ENCODE assay signal across 24 cellular contexts in the genomic region with DNA sequence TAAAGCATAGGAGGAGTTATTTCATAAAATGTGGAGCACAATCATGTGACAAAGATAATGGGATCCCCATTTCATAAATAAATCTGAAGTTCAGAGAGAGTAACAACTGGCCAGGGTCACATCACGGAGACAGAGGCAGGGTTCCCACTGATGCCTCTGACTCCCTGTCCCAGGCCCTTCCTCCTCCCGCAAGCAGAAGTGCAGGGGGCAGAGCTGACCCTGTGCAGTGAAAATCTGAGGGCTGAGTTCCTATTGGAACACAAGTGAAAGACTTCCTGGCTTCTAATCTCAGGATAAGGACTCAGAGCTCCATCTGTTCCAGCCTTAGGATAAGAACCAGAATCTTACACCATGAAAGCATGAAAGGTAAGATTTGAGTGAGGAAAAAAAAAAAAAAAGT. TPM values are rescaled to one million over a fixed set of nuclear protein-coding genes. Genes with fewer than 3 reads are reported as not detected.
DNase-seq lines count a peak whose midpoint lies in the region; ATAC-seq and TF ChIP-seq lines count a peak whose summit lies in the region.
"Had no signal": no experiment of that assay in that cellular context is flagged by ENCODE, and none has a peak within 500 bp of the region (broad histone marks: within the 10 kb centered on the region; RNA-seq: fewer than 3 reads in every experiment).

No MANE protein-coding gene starts in this region.

- H3K27ac ChIP-seq in CD4-positive, alpha-beta memory T cell (ENCODE audit: low read depth, low read length), result peak overlapping the region; percentile 36
- peak overlapping the region; percentile 96 for H3K27ac ChIP-seq in KOPT-K1 (ENCODE audit: low read depth, low read length, poor library complexity, severe bottlenecking)
- no peak overlapping the region for H3K27ac ChIP-seq in endodermal cell (ENCODE audit: low read depth, low read length)
- H3K27ac ChIP-seq: BLaER1, gastrocnemius medialis had no signal

- H3K9ac ChIP-seq in endodermal cell (ENCODE audit: extremely low read depth, low read length, poor library complexity, severe bottlenecking), result no peak overlapping the region
- H3K9ac ChIP-seq: BLaER1 had no signal

- H3K9me3 Mint-ChIP-seq in activated CD4-positive, alpha-beta T cell treated with anti-CD3 and anti-CD28 coated beads for 36 hours (ENCODE audit: low read depth), result peaks cover 2% of the 10 kb centered on the region
- no peaks in the 10 kb centered on the region for H3K9me3 Mint-ChIP-seq in CD4-positive, alpha-beta memory T cell
- H3K9me3 Mint-ChIP-seq in endodermal cell, result peaks cover 4% of the 10 kb centered on the region
- H3K9me3 Mint-ChIP-seq: H9 had no signal

- intact Hi-C loops in activated CD4-positive, alpha-beta T cell treated with anti-CD3 and anti-CD28 coated beads for 36 hours (cut with DNase I, micrococcal nuclease), result no loop called here
- intact Hi-C loops in CD4-positive, alpha-beta memory T cell (cut with micrococcal nuclease), result no loop called here

- peaks cover 4% of the 10 kb centered on the region for H3K36me3 ChIP-seq in CD4-positive, alpha-beta memory T cell (ENCODE audit: insufficient read depth, low read length)
- H3K36me3 ChIP-seq in KOPT-K1 (ENCODE audit: insufficient read depth, low read length) (peaks cover 16% of the 10 kb centered on the region), endodermal cell (ENCODE audit: control insufficient read depth, insufficient read depth, low read length) (no peaks in the 10 kb centered on the region)
- H3K36me3 ChIP-seq: BLaER1, gastrocnemius medialis had no signal

- H3K9me3 ChIP-seq in CD4-positive, alpha-beta memory T cell (ENCODE audit: control insufficient read depth in 1 of 2, low read length in 2 of 2), result no peaks in the 10 kb centered on the region
- H3K9me3 ChIP-seq in KOPT-K1 (ENCODE audit: insufficient read depth, low read length, poor library complexity, severe bottlenecking), result no peaks in the 10 kb centered on the region
- H3K9me3 ChIP-seq in endodermal cell (ENCODE audit: control insufficient read depth, low read length), result peaks cover 37% of the 10 kb centered on the region
- no peaks in the 10 kb centered on the region for H3K9me3 ChIP-seq in T-helper 17 cell (ENCODE audit: control insufficient read depth, low read length, poor library complexity, severe bottlenecking)
- H3K9me3 ChIP-seq: BLaER1, gastrocnemius medialis had no signal

- POLR2A ChIA-PET in activated CD4-positive, alpha-beta T cell treated with anti-CD3 and anti-CD28 coated beads for 36 hours (lab: Charles Lee), result interaction anchor here (0.6 kb wide), 1 partner anchor 14 kb away, joined by 5 read pairs; no protein-coding TSS in a partner anchor
- POLR2A ChIA-PET in CD4-positive, alpha-beta memory T cell (lab: Charles Lee; ENCODE audit: partially characterized antibody), result interaction anchor here (1.9 to 9.5 kb wide), 5 partner anchors 10 to 85 kb away, joined by 8 to 248 read pairs (median 128); no protein-coding TSS in a partner anchor

- no peak overlapping the region for H3K4me3 ChIP-seq in CD4-positive, alpha-beta memory T cell (ENCODE audit: low read length in 2 of 2)
- peak overlapping the region; percentile 47 for H3K4me3 ChIP-seq in endodermal cell (ENCODE audit: low read length)
- H3K4me3 ChIP-seq: BLaER1, gastrocnemius medialis had no signal

- no peak for TF ChIP-seq CTCF in endodermal cell (conservative IDR thresholded peaks at IDR 0.05)

- peaks cover 59% of the 10 kb centered on the region for H3K4me1 Mint-ChIP-seq in activated CD4-positive, alpha-beta T cell treated with anti-CD3 and anti-CD28 coated beads for 36 hours
- peaks cover 46 to 59% (median 51%) of the 10 kb centered on the region in 4 donors for H3K4me1 Mint-ChIP-seq in CD4-positive, alpha-beta memory T cell
- H3K4me1 Mint-ChIP-seq in endodermal cell (peaks cover 10% of the 10 kb centered on the region), T-helper 17 cell (peaks cover 36% of the 10 kb centered on the region)

- peak overlapping the region; percentile 77 for H3K27ac Mint-ChIP-seq in activated CD4-positive, alpha-beta T cell treated with anti-CD3 and anti-CD28 coated beads for 36 hours
- H3K27ac Mint-ChIP-seq in CD4-positive, alpha-beta memory T cell, result peak overlapping the region in 6 of 7 donors; percentile 71 to 93 (median 89)
- H3K27ac Mint-ChIP-seq in endodermal cell, result no peak overlapping the region
- H3K27ac Mint-ChIP-seq in T-helper 17 cell, result no peak overlapping the region
- H3K27ac Mint-ChIP-seq: H9 had no signal

- ATAC-seq in activated CD4-positive, alpha-beta T cell treated with anti-CD3 and anti-CD28 coated beads for 36 hours, result no peak
- ATAC-seq in T-helper 17 cell, result no peak
- ATAC-seq in HG03280 (IDR thresholded peaks at IDR 0.05; ENCODE audit: unreplicated experiment), result no peak
- ATAC-seq: gastrocnemius medialis, left cardiac atrium had no signal

- WGBS in endodermal cell (ENCODE audit: insufficient coverage in 1 of 2, insufficient read length in 1 of 2), 2 experiments, result 88% methylated on average over 2 of the region's 2 CpGs; no CpG with 5 or more reads in 1 of the 2 experiments

- peaks cover 38% of the 10 kb centered on the region for H3K36me3 Mint-ChIP-seq in activated CD4-positive, alpha-beta T cell treated with anti-CD3 and anti-CD28 coated beads for 36 hours (ENCODE audit: low read depth)
- H3K36me3 Mint-ChIP-seq in CD4-positive, alpha-beta memory T cell, result peaks cover 10 to 14% of the 10 kb centered on the region in 2 donors
- H3K36me3 Mint-ChIP-seq in endodermal cell (ENCODE audit: low read depth), result no peaks in the 10 kb centered on the region
- H3K36me3 Mint-ChIP-seq in T-helper 17 cell (ENCODE audit: low read depth), result no peaks in the 10 kb centered on the region

- no peaks in the 10 kb centered on the region for H3K27me3 ChIP-seq in CD4-positive, alpha-beta memory T cell (ENCODE audit: insufficient read depth, low read length)
- H3K27me3 ChIP-seq in endodermal cell (ENCODE audit: control insufficient read depth, insufficient read depth, low read length, poor library complexity, severe bottlenecking), result no peaks in the 10 kb centered on the region
- H3K27me3 ChIP-seq: BLaER1, gastrocnemius medialis had no signal

- CTCF ChIA-PET in activated CD4-positive, alpha-beta T cell treated with anti-CD3 and anti-CD28 coated beads for 36 hours (lab: Charles Lee), result interaction anchor here (0.6 to 5.2 kb wide), 4 partner anchors 8 to 23 kb away, joined by 3 to 52 read pairs (median 4); no protein-coding TSS in a partner anchor
- CTCF ChIA-PET in CD4-positive, alpha-beta memory T cell (lab: Charles Lee; ENCODE audit: partially characterized antibody), result interaction anchor here (1.0 to 2.0 kb wide), 4 partner anchors 15 to 103 kb away, joined by 3 to 11 read pairs (median 5); a partner anchor contains a TSS

- DNase-seq in activated CD4-positive, alpha-beta T cell treated with anti-CD3 and anti-CD28 coated beads for 36 hours, result no peak
- no peak for DNase-seq in activated CD4-positive, alpha-beta T cell treated with anti-CD3 and anti-CD28 coated beads for 4 hours
- DNase-seq in CD4-positive, alpha-beta memory T cell, result no peak
- no peak for DNase-seq in endodermal cell
- DNase-seq in NCI-H2196 treated with DMSO at 0.1 percent for 48 hours (lab: John Stamatoyannopoulos, UW; ENCODE audit: unreplicated experiment), result no peak
- DNase-seq in T-helper 17 cell, result no peak
- DNase-seq: activated T-cell treated with anti-CD3 and anti-CD28 coated beads for 4 hours; dermis blood vessel endothelial cell; DMS53; gastrocnemius medialis; H9; left cardiac atrium; NCI-H1930; NCI-H446; nucleus accumbens; Right ventricle myocardium superior; stimulated activated naive CD4-positive, alpha-beta T cell; trophoblast cell had no signal

- peaks cover 79% of the 10 kb centered on the region for H3K4me1 ChIP-seq in CD4-positive, alpha-beta memory T cell (ENCODE audit: insufficient read depth, low read length)
- H3K4me1 ChIP-seq in endodermal cell (ENCODE audit: control insufficient read depth, insufficient read depth, low read length), result no peaks in the 10 kb centered on the region

- H3K27me3 Mint-ChIP-seq in activated CD4-positive, alpha-beta T cell treated with anti-CD3 and anti-CD28 coated beads for 36 hours, result no peaks in the 10 kb centered on the region
- H3K27me3 Mint-ChIP-seq in CD4-positive, alpha-beta memory T cell, result no peaks in the 10 kb centered on the region
- H3K27me3 Mint-ChIP-seq in endodermal cell (ENCODE audit: insufficient read depth), result peaks cover 46% of the 10 kb centered on the region
- H3K27me3 Mint-ChIP-seq in T-helper 17 cell, result no peaks in the 10 kb centered on the region

- no peak overlapping the region for H3K4me3 Mint-ChIP-seq in activated CD4-positive, alpha-beta T cell treated with anti-CD3 and anti-CD28 coated beads for 36 hours
- H3K4me3 Mint-ChIP-seq in CD4-positive, alpha-beta memory T cell, result peak overlapping the region in 3 of 8 donors; percentile 20 to 55 (median 49)
- H3K4me3 Mint-ChIP-seq in endodermal cell, result no peak overlapping the region
- no peak overlapping the region for H3K4me3 Mint-ChIP-seq in T-helper 17 cell
- H3K4me3 Mint-ChIP-seq: H9 had no signal

RNA-seq across cellular contexts. Expression of a gene that starts 22.0 kb away (rescaled TPM):
- total RNA-seq in activated CD4-positive, alpha-beta T cell treated with anti-CD3 and anti-CD28 coated beads for 36 hours, result 100 to 1,000 TPM; 206 to 262 TPM
- total RNA-seq in CD4-positive, alpha-beta memory T cell, result 100 to 1,000 TPM; 378 to 396 TPM
- 1,000 to 10,000 TPM in 1 of 2 donors, 100 to 1,000 TPM in 1; 876 to 1,603 TPM for polyA plus RNA-seq in CD4-positive, alpha-beta memory T cell
- total RNA-seq in endodermal cell (under 1 TPM in 1 of 2 donors, not detected in 1; 0.95 TPM), T-helper 17 cell (100 to 1,000 TPM; 205 to 276 TPM)
- not detected for polyA plus RNA-seq in endodermal cell (2013, experiment 1 of 2)
- not detected for polyA plus RNA-seq in endodermal cell (2013, experiment 2 of 2)
- total RNA-seq: A172, epithelial cell of proximal tubule, H9 had no signal

RNA-seq across cellular contexts. Expression of a gene that starts 44.5 kb away (rescaled TPM):
- not detected for total RNA-seq in activated CD4-positive, alpha-beta T cell treated with anti-CD3 and anti-CD28 coated beads for 36 hours
- total RNA-seq in CD4-positive, alpha-beta memory T cell, result not detected
- not detected for polyA plus RNA-seq in CD4-positive, alpha-beta memory T cell
- total RNA-seq in endodermal cell, result not detected
- 0.28 TPM for polyA plus RNA-seq in endodermal cell (2013, experiment 1 of 2)
- polyA plus RNA-seq in endodermal cell (2013, experiment 2 of 2), result not detected
- total RNA-seq in T-helper 17 cell, result not detected
- total RNA-seq: A172; epithelial cell of proximal tubule; H9; T-helper 1 cell treated with Interleukin-12 subunit alpha and Interleukin-12 subunit beta and Interleukin-4 antibody, amounts not matched to agents 30 ng/mL and 1 ng/mL, for 36 hours had no signal

RNA-seq across cellular contexts. Expression of a gene that starts 59.5 kb away (rescaled TPM):
- 1 to 10 TPM in 1 of 2 experiments, under 1 TPM in 1; 0.50 to 1.4 TPM for total RNA-seq in activated CD4-positive, alpha-beta T cell treated with anti-CD3 and anti-CD28 coated beads for 36 hours
- 1 to 10 TPM; 1.9 to 2.2 TPM for total RNA-seq in CD4-positive, alpha-beta memory T cell
- 1 to 10 TPM in 1 of 2 donors, not detected in 1; 1.4 TPM for polyA plus RNA-seq in CD4-positive, alpha-beta memory T cell
- total RNA-seq in endodermal cell (not detected), T-helper 17 cell (10 to 100 TPM in 1 of 2 donors, 1 to 10 TPM in 1; 2.3 to 35.4 TPM)
- polyA plus RNA-seq in endodermal cell (2013, experiment 1 of 2), result not detected
- polyA plus RNA-seq in endodermal cell (2013, experiment 2 of 2), result not detected
- total RNA-seq: A172, epithelial cell of proximal tubule, H9 had no signal

Comparison
In these comparisons a context has a peak if more than half of its experiments do, and no peak if none do; other contexts are left out.
1. H3K27ac Mint-ChIP-seq: peak in activated CD4-positive, alpha-beta T cell treated with anti-CD3 and anti-CD28 coated beads for 36 hours (single experiment) and CD4-positive, alpha-beta memory T cell (6 of 7); none in endodermal cell (single experiment) and T-helper 17 cell (single experiment).
2. RNA of a gene that starts 22.0 kb away (total RNA-seq): 378 to 396 TPM in CD4-positive, alpha-beta memory T cell, 205 to 276 TPM in T-helper 17 cell and 206 to 262 TPM in activated CD4-positive, alpha-beta T cell treated with anti-CD3 and anti-CD28 coated beads for 36 hours; 0.95 TPM in endodermal cell; every median in the first group is over 100 times any median in the second.